2 cellular contexts compared by ENCODE assay signal in genomic region chrX:134671207-134671750, GRCh38.
TF ChIP-seq lines count a peak whose summit lies in the region.

No MANE protein-coding gene starts in this region.

TF ChIP-seq in HepG2, 621 proteins besides CTCF, POLR2A, EP300 and RAD21:
- TF ChIP-seq ZNF816 (CRISPR knock-in tag; IDR thresholded peaks at IDR 0.05; ENCODE audit: borderline replicate concordance), result no peak
- no peak for TF ChIP-seq CBX1 (IDR thresholded peaks at IDR 0.05; ENCODE audit: low read depth)
- TF ChIP-seq ZBTB1 (CRISPR knock-in tag; IDR thresholded peaks at IDR 0.05; ENCODE audit: borderline replicate concordance), result no peak
- no peak for TF ChIP-seq MEIS1 (CRISPR knock-in tag; IDR thresholded peaks at IDR 0.05; ENCODE audit: borderline replicate concordance)
- no peak for TF ChIP-seq ZNF761 (CRISPR knock-in tag; conservative IDR thresholded peaks at IDR 0.05)
- TF ChIP-seq, protein P1, sequence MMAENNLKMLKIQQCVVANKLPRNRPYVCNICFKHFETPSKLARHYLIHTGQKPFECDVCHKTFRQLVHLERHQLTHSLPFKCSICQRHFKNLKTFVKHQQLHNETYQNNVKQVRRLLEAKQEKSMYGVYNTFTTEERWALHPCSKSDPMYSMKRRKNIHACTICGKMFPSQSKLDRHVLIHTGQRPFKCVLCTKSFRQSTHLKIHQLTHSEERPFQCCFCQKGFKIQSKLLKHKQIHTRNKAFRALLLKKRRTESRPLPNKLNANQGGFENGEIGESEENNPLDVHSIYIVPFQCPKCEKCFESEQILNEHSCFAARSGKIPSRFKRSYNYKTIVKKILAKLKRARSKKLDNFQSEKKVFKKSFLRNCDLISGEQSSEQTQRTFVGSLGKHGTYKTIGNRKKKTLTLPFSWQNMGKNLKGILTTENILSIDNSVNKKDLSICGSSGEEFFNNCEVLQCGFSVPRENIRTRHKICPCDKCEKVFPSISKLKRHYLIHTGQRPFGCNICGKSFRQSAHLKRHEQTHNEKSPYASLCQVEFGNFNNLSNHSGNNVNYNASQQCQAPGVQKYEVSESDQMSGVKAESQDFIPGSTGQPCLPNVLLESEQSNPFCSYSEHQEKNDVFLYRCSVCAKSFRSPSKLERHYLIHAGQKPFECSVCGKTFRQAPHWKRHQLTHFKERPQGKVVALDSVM (CRISPR knock-in tag; IDR thresholded peaks at IDR 0.05), result no peak
- TF ChIP-seq PRDM4 (CRISPR knock-in tag; IDR thresholded peaks at IDR 0.05; ENCODE audit: borderline replicate concordance), result no peak
- TF ChIP-seq IKZF1 (IDR thresholded peaks at IDR 0.05), result no peak

TF ChIP-seq in GM12891, 5 proteins besides CTCF, POLR2A, EP300 and RAD21:
- TF ChIP-seq TAF1 (IDR thresholded peaks at IDR 0.05; ENCODE audit: low read depth, low read length) (no peak), PAX5 (IDR thresholded peaks at IDR 0.05; ENCODE audit: insufficient read depth, low read length, severe bottlenecking) (no peak), POLR2AphosphoS5 (IDR thresholded peaks at IDR 0.05; ENCODE audit: low read depth, low read length) (no peak), POU2F2 (IDR thresholded peaks at IDR 0.05; ENCODE audit: low read depth, low read length) (no peak), SPI1 (IDR thresholded peaks at IDR 0.05; ENCODE audit: low read depth, low read length) (no peak)
